Comparison of ENCODE assay signal across 1 cellular context in genomic region chr5:75525344-75525743, GRCh38.
TF ChIP-seq lines count a peak whose summit lies in the region.

No MANE protein-coding gene starts in this region.

TF ChIP-seq in WTC11, 78 proteins besides CTCF, POLR2A, EP300 and RAD21:
- TF ChIP-seq HMGXB4 (CRISPR knock-in tag; IDR thresholded peaks at IDR 0.05) (no peak), IRF2 (CRISPR knock-in tag; IDR thresholded peaks at IDR 0.05; ENCODE audit: borderline replicate concordance, low read depth) (no peak), SP1 (CRISPR knock-in tag; conservative IDR thresholded peaks at IDR 0.05) (no peak), GTF2I (CRISPR knock-in tag; conservative IDR thresholded peaks at IDR 0.05) (no peak), NR1H2 (CRISPR knock-in tag; IDR thresholded peaks at IDR 0.05) (no peak), MXD4 (CRISPR knock-in tag; IDR thresholded peaks at IDR 0.05; ENCODE audit: borderline replicate concordance) (no peak), FOXP1 (CRISPR knock-in tag; IDR thresholded peaks at IDR 0.05; ENCODE audit: borderline replicate concordance) (no peak), ZNF423 (CRISPR knock-in tag; IDR thresholded peaks at IDR 0.05) (no peak), MYBL2 (CRISPR knock-in tag; IDR thresholded peaks at IDR 0.05) (no peak), JUN (CRISPR knock-in tag; IDR thresholded peaks at IDR 0.05) (no peak), ETV6 (CRISPR knock-in tag; IDR thresholded peaks at IDR 0.05) (no peak), TCF7 (CRISPR knock-in tag; IDR thresholded peaks at IDR 0.05; ENCODE audit: low read depth) (no peak), OVOL2 (CRISPR knock-in tag; IDR thresholded peaks at IDR 0.05; ENCODE audit: borderline replicate concordance) (no peak)
- TF ChIP-seq, protein P1, sequence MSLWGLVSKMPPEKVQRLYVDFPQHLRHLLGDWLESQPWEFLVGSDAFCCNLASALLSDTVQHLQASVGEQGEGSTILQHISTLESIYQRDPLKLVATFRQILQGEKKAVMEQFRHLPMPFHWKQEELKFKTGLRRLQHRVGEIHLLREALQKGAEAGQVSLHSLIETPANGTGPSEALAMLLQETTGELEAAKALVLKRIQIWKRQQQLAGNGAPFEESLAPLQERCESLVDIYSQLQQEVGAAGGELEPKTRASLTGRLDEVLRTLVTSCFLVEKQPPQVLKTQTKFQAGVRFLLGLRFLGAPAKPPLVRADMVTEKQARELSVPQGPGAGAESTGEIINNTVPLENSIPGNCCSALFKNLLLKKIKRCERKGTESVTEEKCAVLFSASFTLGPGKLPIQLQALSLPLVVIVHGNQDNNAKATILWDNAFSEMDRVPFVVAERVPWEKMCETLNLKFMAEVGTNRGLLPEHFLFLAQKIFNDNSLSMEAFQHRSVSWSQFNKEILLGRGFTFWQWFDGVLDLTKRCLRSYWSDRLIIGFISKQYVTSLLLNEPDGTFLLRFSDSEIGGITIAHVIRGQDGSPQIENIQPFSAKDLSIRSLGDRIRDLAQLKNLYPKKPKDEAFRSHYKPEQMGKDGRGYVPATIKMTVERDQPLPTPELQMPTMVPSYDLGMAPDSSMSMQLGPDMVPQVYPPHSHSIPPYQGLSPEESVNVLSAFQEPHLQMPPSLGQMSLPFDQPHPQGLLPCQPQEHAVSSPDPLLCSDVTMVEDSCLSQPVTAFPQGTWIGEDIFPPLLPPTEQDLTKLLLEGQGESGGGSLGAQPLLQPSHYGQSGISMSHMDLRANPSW (CRISPR knock-in tag; conservative IDR thresholded peaks at IDR 0.05; ENCODE audit: low read depth), result no peak
